1 cellular context compared by ENCODE assay signal in genomic region chr20:54184920-54185626, GRCh38.
A peak's percentile ranks its signal among the peaks of the same experiment; 100 is the strongest.
TF ChIP-seq lines count a peak whose summit lies in the region.

No MANE protein-coding gene starts in this region.

TF ChIP-seq in HepG2, 621 proteins besides CTCF, POLR2A, EP300 and RAD21:
- peak; percentile 42 for TF ChIP-seq MNT (IDR thresholded peaks at IDR 0.05)
- TF ChIP-seq BCLAF1 (IDR thresholded peaks at IDR 0.05) = no peak
- no peak for TF ChIP-seq ZNF383 (CRISPR knock-in tag; IDR thresholded peaks at IDR 0.05; ENCODE audit: borderline replicate concordance)
- TF ChIP-seq ZSCAN31 (CRISPR knock-in tag; IDR thresholded peaks at IDR 0.05; ENCODE audit: low read depth) = no peak
TF ChIP-seq in HepG2: peak in this region for 1.
